In the genomic region with DNA sequence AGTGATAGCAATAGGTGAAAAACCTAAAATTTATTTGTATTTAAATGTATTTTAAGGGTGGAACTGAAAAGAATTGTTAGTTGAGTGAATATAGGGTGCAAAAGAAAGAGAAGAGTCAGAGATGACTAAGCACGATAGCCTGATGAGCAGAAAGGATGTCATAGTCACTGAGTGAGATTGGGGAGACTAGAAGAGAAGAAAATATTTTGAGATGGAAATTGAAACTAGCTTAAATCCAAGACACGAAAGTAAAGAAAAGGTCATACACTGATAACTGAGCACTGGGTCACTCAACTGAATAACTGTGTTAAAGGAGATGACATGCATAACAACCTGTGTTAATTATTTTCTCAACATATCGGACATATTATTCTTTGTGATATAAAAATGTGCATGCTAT, we compare ENCODE assay signal across 17 cellular contexts. TPM values are rescaled to one million over a fixed set of nuclear protein-coding genes. Genes with fewer than 3 reads are reported as not detected.
"Had no signal": no experiment of that assay in that cellular context is flagged by ENCODE, and none has a peak within 500 bp of the region (broad histone marks: within the 10 kb centered on the region; RNA-seq: fewer than 3 reads in every experiment).

No MANE protein-coding gene starts in this region.

- FAIRE-seq: frontal cortex, small intestine had no signal

- H3K9me3 ChIP-seq: suprapubic skin had no signal

- H3K36me3 Mint-ChIP-seq: natural killer cell treated with Interleukin-12 subunit alpha and Interleukin-12 subunit beta and Interleukin-15 and Interleukin-18, amount 100 ng/mL, for 72 hours had no signal

- H3K4me1 ChIP-seq: suprapubic skin had no signal

- H3K4me3 Mint-ChIP-seq: natural killer cell treated with Interleukin-12 subunit alpha and Interleukin-12 subunit beta and Interleukin-15 and Interleukin-18, amount 100 ng/mL, for 72 hours had no signal

- H3K27me3 ChIP-seq: suprapubic skin had no signal

- ATAC-seq: activated CD4-positive, CD25-positive, alpha-beta regulatory T cell treated with anti-CD3 and anti-CD28 coated beads, Interleukin-2, amount 50 U/mL, for 24 hours; natural killer cell treated with Interleukin-12 subunit alpha and Interleukin-12 subunit beta and Interleukin-15 and Interleukin-18, amount 100 ng/mL, for 72 hours; right cardiac atrium had no signal

- H3K36me3 ChIP-seq: suprapubic skin had no signal

- H3K4me3 ChIP-seq: suprapubic skin had no signal

- H3K27ac Mint-ChIP-seq: natural killer cell treated with Interleukin-12 subunit alpha and Interleukin-12 subunit beta and Interleukin-15 and Interleukin-18, amount 100 ng/mL, for 72 hours; progenitor cell of endocrine pancreas had no signal

- DNase-seq: activated naive CD4-positive, alpha-beta T cell treated with Interleukin-2 at 50 U/mL for 16 hours; activated T-cell treated with anti-CD3 and anti-CD28 coated beads for 4 hours; head of caudate nucleus; mesendoderm; right cardiac atrium; small intestine; stimulated activated CD4-positive, alpha-beta T cell treated with anti-CD3 and anti-CD28 coated beads, Interleukin-4, amount 100 ng/mL, for 24 hours; stimulated activated naive CD4-positive, alpha-beta T cell treated with Interleukin-2 at 50 U/mL for 16 hours; trophoblast cell had no signal

- H3K27ac ChIP-seq: epithelial cell of prostate, suprapubic skin had no signal

- H3K27me3 Mint-ChIP-seq: natural killer cell treated with Interleukin-12 subunit alpha and Interleukin-12 subunit beta and Interleukin-15 and Interleukin-18, amount 100 ng/mL, for 72 hours; progenitor cell of endocrine pancreas had no signal

RNA-seq across cellular contexts. Expression of a gene that starts 55.5 kb away (rescaled TPM):
- total RNA-seq: dermis microvascular lymphatic vessel endothelial cell; frontal cortex; lower leg skin; natural killer cell treated with Interleukin-12 subunit alpha and Interleukin-12 subunit beta and Interleukin-15 and Interleukin-18, amount 100 ng/mL, for 72 hours; progenitor cell of endocrine pancreas; right cardiac atrium; suprapubic skin had no signal
- polyA plus RNA-seq: right cardiac atrium, small intestine had no signal
